Comparison of ENCODE assay signal across 7 cellular contexts in genomic region chr17:81399481-81400153, GRCh38. TPM values are rescaled to one million over a fixed set of nuclear protein-coding genes. Genes with fewer than 3 reads are reported as not detected.
DNase-seq lines count a peak whose midpoint lies in the region; ATAC-seq and TF ChIP-seq lines count a peak whose summit lies in the region.

No MANE protein-coding gene starts in this region.

- peak overlapping the region; percentile 58 to 85 for H3K4me3 Mint-ChIP-seq in H9
- H3K4me3 Mint-ChIP-seq in activated B cell treated with CpG ODN at 0.5 μM for 24 hours = peak overlapping the region; percentile 78
- H3K4me3 Mint-ChIP-seq in stimulated activated effector memory CD8-positive, alpha-beta T cell treated with anti-CD3 and anti-CD28 coated beads, Interleukin-12 subunit alpha, Interleukin-12 subunit beta, amount 100 ng/mL, for 72 hours = peak overlapping the region; percentile 68

- no CpG with 5 or more reads among the region's 95 CpGs for WGBS in H9 (ENCODE audit: extremely low coverage, insufficient read length, low lambda C conversion rate)

- CTCF ChIA-PET in activated B cell treated with CpG ODN at 0.5 μM for 24 hours (lab: Charles Lee) = interaction anchor here (0.8 kb wide), 1 partner anchor 201 kb away, joined by 3 read pairs; no protein-coding TSS in a partner anchor

- no peak overlapping the region for H2BK120ac ChIP-seq in H9 (ENCODE audit: low read depth, low read length, poor library complexity, severe bottlenecking)

- H2AFZ ChIP-seq in H9 (ENCODE audit: low read length) = no peak overlapping the region

- H3K36me3 ChIP-seq in iPS-15b (ENCODE audit: control insufficient read depth, insufficient read depth, low read length) = no peaks in the 10 kb centered on the region

- peak overlapping the region; percentile 45 for H3K4me3 ChIP-seq in iPS-15b (ENCODE audit: low read depth, low read length)

- H3K79me2 ChIP-seq in H9 (ENCODE audit: insufficient read depth, low read length) = no peaks in the 10 kb centered on the region

- no peak overlapping the region for H2AK5ac ChIP-seq in H9 (ENCODE audit: insufficient read length, low read length)

- no peak overlapping the region for H4K8ac ChIP-seq in H9 (replicated peaks; ENCODE audit: insufficient read length, low read depth, low read length)

- no peak overlapping the region for H3K27ac ChIP-seq in H9 (ENCODE audit: insufficient read length, low read depth, low read length)

- H3K4me1 Mint-ChIP-seq in H9 (peaks cover 38 to 60% of the 10 kb centered on the region in 2 experiments), activated B cell treated with CpG ODN at 0.5 μM for 24 hours (peaks cover 27% of the 10 kb centered on the region)
- peaks cover 23% of the 10 kb centered on the region for H3K4me1 Mint-ChIP-seq in stimulated activated effector memory CD8-positive, alpha-beta T cell treated with anti-CD3 and anti-CD28 coated beads, Interleukin-12 subunit alpha, Interleukin-12 subunit beta, amount 100 ng/mL, for 72 hours

- peaks cover 0 to 3% of the 10 kb centered on the region in 2 experiments; a peak in 1 of 5 replicates for H3K9me3 Mint-ChIP-seq in H9
- no peaks in the 10 kb centered on the region for H3K9me3 Mint-ChIP-seq in activated B cell treated with CpG ODN at 0.5 μM for 24 hours
- H3K9me3 Mint-ChIP-seq in stimulated activated effector memory CD8-positive, alpha-beta T cell treated with anti-CD3 and anti-CD28 coated beads, Interleukin-12 subunit alpha, Interleukin-12 subunit beta, amount 100 ng/mL, for 72 hours = no peaks in the 10 kb centered on the region

- peak overlapping the region; percentile 85 for H3K4me2 ChIP-seq in H9 (ENCODE audit: insufficient read depth, insufficient read length, low read length)

- H2BK5ac ChIP-seq in H9 (ENCODE audit: insufficient read length, low read length) = no peak overlapping the region

- H3K4ac ChIP-seq in H9 (ENCODE audit: low read depth, low read length) = no peak overlapping the region

- no peak overlapping the region for H3K18ac ChIP-seq in H9 (ENCODE audit: insufficient read length, low read depth, low read length)

- ATAC-seq in activated B cell treated with CpG ODN at 0.5 μM for 24 hours (ENCODE audit: low read depth) = peak; percentile 17
- no peak for ATAC-seq in stimulated activated effector memory CD8-positive, alpha-beta T cell treated with anti-CD3 and anti-CD28 coated beads, Interleukin-12 subunit alpha, Interleukin-12 subunit beta, amount 100 ng/mL, for 72 hours

- DNase-seq in H9 (no peak), activated B cell treated with CpG ODN at 0.5 μM for 24 hours (peak; percentile 47), putamen (ENCODE audit: low spot score) (no peak), NCI-H524 treated with DMSO at 0.1 percent for 48 hours (lab: John Stamatoyannopoulos, UW) (no peak), HCEC 1CT (no peak)
- no peak for DNase-seq in stimulated activated effector memory CD8-positive, alpha-beta T cell treated with anti-CD3 and anti-CD28 coated beads, Interleukin-12 subunit alpha, Interleukin-12 subunit beta, amount 100 ng/mL, for 72 hours (ENCODE audit: low spot score in 2 of 2)

- H2BK12ac ChIP-seq in H9 (ENCODE audit: insufficient read length, low read depth, low read length) = no peak overlapping the region

- no peaks in the 10 kb centered on the region; the same call in 1 of the 2 replicates for H3K4me1 ChIP-seq in H9 (ENCODE audit: insufficient read depth, low read length)
- H3K4me1 ChIP-seq in iPS-15b (ENCODE audit: control insufficient read depth, insufficient read depth, low read length) = no peaks in the 10 kb centered on the region

- H3K36me3 Mint-ChIP-seq in H9 (ENCODE audit: insufficient read depth in 1 of 3, low read depth in 3 of 3) (peaks cover 0 to 2% (median 0%) of the 10 kb centered on the region in 3 experiments; a peak in 1 of 7 replicates), activated B cell treated with CpG ODN at 0.5 μM for 24 hours (ENCODE audit: low read depth) (no peaks in the 10 kb centered on the region)
- peaks cover 18% of the 10 kb centered on the region for H3K36me3 Mint-ChIP-seq in stimulated activated effector memory CD8-positive, alpha-beta T cell treated with anti-CD3 and anti-CD28 coated beads, Interleukin-12 subunit alpha, Interleukin-12 subunit beta, amount 100 ng/mL, for 72 hours

- no peak overlapping the region for H4K91ac ChIP-seq in H9 (ENCODE audit: insufficient read length, low read depth, low read length)

- H3K23ac ChIP-seq in H9 (ENCODE audit: insufficient read length, low read depth, low read length) = no peak overlapping the region

- TF ChIP-seq CTCF in H9 (conservative IDR thresholded peaks at IDR 0.05) (no peak), activated B cell treated with CpG ODN at 0.5 μM for 24 hours (IDR thresholded peaks at IDR 0.05) (no peak)

- H3K79me1 ChIP-seq in H9 (ENCODE audit: insufficient read depth, low read depth, low read length, poor library complexity, severe bottlenecking) = no peaks in the 10 kb centered on the region

- H3K27ac Mint-ChIP-seq in H9 (no peak overlapping the region), activated B cell treated with CpG ODN at 0.5 μM for 24 hours (no peak overlapping the region)
- H3K27ac Mint-ChIP-seq in stimulated activated effector memory CD8-positive, alpha-beta T cell treated with anti-CD3 and anti-CD28 coated beads, Interleukin-12 subunit alpha, Interleukin-12 subunit beta, amount 100 ng/mL, for 72 hours = no peak overlapping the region

- H4K20me1 ChIP-seq in H9 (ENCODE audit: control insufficient read depth, insufficient read depth, insufficient read length) = peaks cover 3% of the 10 kb centered on the region

- H3T11ph ChIP-seq in H9 (ENCODE audit: low read length) = no peak overlapping the region

- H3K9me3 ChIP-seq in H9 (ENCODE audit: control insufficient read depth, low read depth, low read length) = no peaks in the 10 kb centered on the region
- no peaks in the 10 kb centered on the region for H3K9me3 ChIP-seq in iPS-15b (ENCODE audit: control insufficient read depth, insufficient read depth, low read length)

- H3K14ac ChIP-seq in H9 (ENCODE audit: insufficient read depth, low read length) = no peak overlapping the region

- no peak overlapping the region for H2BK20ac ChIP-seq in H9 (ENCODE audit: low read depth, low read length, poor library complexity, severe bottlenecking)

- no peak overlapping the region for H3K9ac ChIP-seq in H9 (ENCODE audit: extremely low read depth, insufficient read length, low read length)
- no peak overlapping the region for H3K9ac ChIP-seq in iPS-15b (ENCODE audit: low read depth, low read length)

- POLR2A ChIA-PET in activated B cell treated with CpG ODN at 0.5 μM for 24 hours (lab: Charles Lee) = interaction anchor here (0.6 to 0.7 kb wide), 2 partner anchors 41 to 1559 kb away, joined by 3 to 10 read pairs; no protein-coding TSS in a partner anchor

- H3K27me3 Mint-ChIP-seq in H9 (ENCODE audit: low read depth) (peaks cover 65% of the 10 kb centered on the region), activated B cell treated with CpG ODN at 0.5 μM for 24 hours (peaks cover 27% of the 10 kb centered on the region)

- no peak overlapping the region for H2BK15ac ChIP-seq in H9 (ENCODE audit: low read depth, low read length)

- H3K56ac ChIP-seq in H9 (ENCODE audit: insufficient read length, low read depth, low read length) = no peak overlapping the region

- peaks cover 29% of the 10 kb centered on the region; the same call in 1 of the 2 replicates for H3K27me3 ChIP-seq in H9 (ENCODE audit: insufficient read depth, low read length)
- peaks cover 56% of the 10 kb centered on the region for H3K27me3 ChIP-seq in iPS-15b (ENCODE audit: control insufficient read depth, insufficient read depth, low read length)

- intact Hi-C loops in activated B cell treated with CpG ODN at 0.5 μM for 24 hours (cut with micrococcal nuclease) = loop anchor here (5.0 kb wide), 1 partner anchor 1592 kb away; no protein-coding TSS in a partner anchor

- peaks cover 40% of the 10 kb centered on the region for H3K23me2 ChIP-seq in H9 (ENCODE audit: insufficient read length, low read depth, low read length, poor library complexity, severe bottlenecking)

- H4K5ac ChIP-seq in H9 (ENCODE audit: insufficient read length, low read depth, low read length) = no peak overlapping the region

RNA-seq across cellular contexts. Expression of gene BAHCC1, which starts 4.4 kb away (rescaled TPM):
- total RNA-seq in H9 (2021) (1.7 and 3.1 TPM in 2 replicates), activated B cell treated with CpG ODN at 0.5 μM for 24 hours (0.13 and 0.42 TPM in 2 replicates)
